Comparison of ENCODE assay signal across 8 cellular contexts in genomic region chr22:31211504-31211861, GRCh38. TPM values are rescaled to one million over a fixed set of nuclear protein-coding genes. Genes with fewer than 3 reads are reported as not detected.
DNase-seq lines count a peak whose midpoint lies in the region; ATAC-seq and TF ChIP-seq lines count a peak whose summit lies in the region.

No MANE protein-coding gene starts in this region.

- intact Hi-C loops in MCF 10A (cut with micrococcal nuclease), result no loop called here

- POLR2A ChIA-PET in MCF 10A (lab: Yijun Ruan, JAX), result interaction anchor here (0.7 to 3.4 kb wide), 14 partner anchors 15 to 131 kb away, joined by 3 to 24 read pairs (median 8); partner anchors contain the start of genes PIK3IP1, RNF185 and SMTN

- H3K9me3 Mint-ChIP-seq in MCF 10A (ENCODE audit: unreplicated experiment) (no peaks in the 10 kb centered on the region), naive B cell (no peaks in the 10 kb centered on the region)

- H3K9me3 ChIP-seq in HUES6 (ENCODE audit: control insufficient read depth, insufficient read depth, low read depth, low read length), result no peaks in the 10 kb centered on the region

- CTCF ChIA-PET in MCF 10A (lab: Yijun Ruan, JAX), result interaction anchor here (0.6 to 5.3 kb wide), 33 partner anchors 10 to 421 kb away, joined by 3 to 55 read pairs (median 5); partner anchors contain the start of genes PIK3IP1, RNF185 and SELENOM

- DNase-seq in MCF 10A (ENCODE audit: unreplicated experiment) (no peak), naive B cell (no peak), glomerular visceral epithelial cell (ENCODE audit: extremely low spot score) (no peak), HCEC 1CT (no peak), cortex of kidney (lab: John Stamatoyannopoulos, UW) (no peak)

- H3K27ac Mint-ChIP-seq in MCF 10A (ENCODE audit: low read depth, unreplicated experiment) (peak overlapping the region; percentile 82), naive B cell (peak overlapping the region in 5 of 6 donors; percentile 35 to 93 (median 85))

- H3K4me3 Mint-ChIP-seq in MCF 10A (ENCODE audit: unreplicated experiment) (peak overlapping the region; percentile 87), naive B cell (peak overlapping the region; percentile 85 to 95 (median 91))

- peaks cover 23% of the 10 kb centered on the region for H3K4me1 Mint-ChIP-seq in MCF 10A (ENCODE audit: insufficient read depth, unreplicated experiment)
- H3K4me1 Mint-ChIP-seq in naive B cell, result peaks cover 27 to 47% (median 34%) of the 10 kb centered on the region in 3 donors

- TF ChIP-seq CTCF in 22Rv1 (IDR thresholded peaks at IDR 0.05) (no peak), MCF 10A (IDR thresholded peaks at IDR 0.05; ENCODE audit: unreplicated experiment) (no peak)

- peaks cover 8% of the 10 kb centered on the region; the same call in 1 of the 2 replicates for H3K4me1 ChIP-seq in HUES6 (ENCODE audit: control insufficient read depth, insufficient read depth, low read length)

- ATAC-seq in naive B cell (ENCODE audit: low read depth in 2 of 2), result no peak
- no peak for ATAC-seq in HG03565 (IDR thresholded peaks at IDR 0.05; ENCODE audit: unreplicated experiment)

- H3K27me3 Mint-ChIP-seq in MCF 10A (ENCODE audit: insufficient read depth, unreplicated experiment), result no peaks in the 10 kb centered on the region
- no peaks in the 10 kb centered on the region for H3K27me3 Mint-ChIP-seq in naive B cell

- peak overlapping the region; percentile 98 for H3K4me3 ChIP-seq in HUES6 (ENCODE audit: low read depth, low read length)

- BruUV-seq in MCF 10A (replicated peaks; lab: Mats Ljungman, UMichigan), result no TSS peak

- H3K36me3 Mint-ChIP-seq in MCF 10A (ENCODE audit: insufficient read depth, unreplicated experiment), result peaks cover 28% of the 10 kb centered on the region
- H3K36me3 Mint-ChIP-seq in naive B cell, result no peaks in the 10 kb centered on the region

- no peaks in the 10 kb centered on the region for H3K36me3 ChIP-seq in HUES6 (ENCODE audit: control insufficient read depth, insufficient read depth, low read length)

- H3K9ac ChIP-seq in HUES6 (ENCODE audit: low read length), result peak overlapping the region; percentile 31

- peak overlapping the region; percentile 80 for H3K27ac ChIP-seq in 22Rv1
- H3K27ac ChIP-seq in HUES6 (ENCODE audit: low read depth, low read length), result no peak overlapping the region

- no peaks in the 10 kb centered on the region for H3K27me3 ChIP-seq in HUES6 (ENCODE audit: control insufficient read depth, insufficient read depth, low read length)

RNA-seq across cellular contexts. Expression of gene LIMK2, which starts 0.6 kb away (rescaled TPM):
- 74.4 and 126 TPM in 2 replicates for total RNA-seq in MCF 10A (2022)
- 10 to 100 TPM in 1 of 6 donors, 1 to 10 TPM in 5; 5.6 to 16.7 (median 9.2) TPM for polyA plus RNA-seq in naive B cell (ENCODE audit: low read depth in 6 of 6)

RNA-seq across cellular contexts. Expression of gene RNF185, which starts 51.5 kb away (rescaled TPM):
- 34.6 and 44.8 TPM in 2 replicates for total RNA-seq in MCF 10A (2022)
- polyA plus RNA-seq in naive B cell (ENCODE audit: low read depth in 6 of 6), result 10 to 100 TPM; 16.3 to 26.6 (median 20.9) TPM
